Comparison of ENCODE assay signal across 1 cellular context in genomic region chr2:8409461-8410260, GRCh38.
TF ChIP-seq lines count a peak whose summit lies in the region.

No MANE protein-coding gene starts in this region.

TF ChIP-seq in WTC11, 78 proteins besides CTCF, POLR2A, EP300 and RAD21 (continued from another document):
- no peak for TF ChIP-seq PRDM15 (CRISPR knock-in tag; IDR thresholded peaks at IDR 0.05)
- no peak for TF ChIP-seq STAT6 (CRISPR knock-in tag; conservative IDR thresholded peaks at IDR 0.05; ENCODE audit: low read depth)
- no peak for TF ChIP-seq NFYB (CRISPR knock-in tag; conservative IDR thresholded peaks at IDR 0.05; ENCODE audit: low read depth)
- TF ChIP-seq AR (CRISPR knock-in tag; IDR thresholded peaks at IDR 0.05) = no peak
- TF ChIP-seq OVOL2 (CRISPR knock-in tag; IDR thresholded peaks at IDR 0.05; ENCODE audit: borderline replicate concordance) = no peak
- no peak for TF ChIP-seq FOXP1 (CRISPR knock-in tag; IDR thresholded peaks at IDR 0.05; ENCODE audit: borderline replicate concordance)
